In the genomic region with DNA sequence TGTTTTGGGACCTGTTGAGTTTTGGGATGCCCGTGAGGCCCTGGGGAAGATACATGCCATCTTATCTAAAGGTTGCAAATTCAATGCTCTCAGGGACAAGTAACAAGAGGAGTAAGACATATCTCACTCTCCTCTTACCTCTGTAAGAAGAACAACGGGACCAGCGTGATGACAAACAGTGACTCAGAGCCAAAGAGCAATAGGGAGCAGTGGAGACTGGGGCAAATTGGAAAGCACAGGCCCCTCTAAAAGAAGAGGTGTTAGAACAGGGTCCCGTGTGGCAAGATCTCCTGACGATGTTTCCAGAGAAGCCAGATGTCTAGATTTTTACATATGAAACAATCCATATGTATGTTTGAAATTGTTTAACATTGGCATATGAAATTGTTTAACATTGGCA, we compare ENCODE assay signal across 11 cellular contexts. TPM values are rescaled to one million over a fixed set of nuclear protein-coding genes. Genes with fewer than 3 reads are reported as not detected.
"Had no signal": no experiment of that assay in that cellular context is flagged by ENCODE, and none has a peak within 500 bp of the region (broad histone marks: within the 10 kb centered on the region; RNA-seq: fewer than 3 reads in every experiment).

No MANE protein-coding gene starts in this region.

- H3K9me3 Mint-ChIP-seq: IgD-negative memory B cell had no signal

- H3K27ac ChIP-seq: GM23248, HL-60 had no signal

- H3K36me3 ChIP-seq: HAP-1 had no signal

- H3K4me3 ChIP-seq: GM23248, HAP-1 had no signal

- H3K27ac Mint-ChIP-seq: HFFc6 had no signal

- H3K4me3 Mint-ChIP-seq: HFFc6, IgD-negative memory B cell had no signal

- H3K9me3 ChIP-seq: HAP-1 had no signal

- H3K9ac ChIP-seq: GM23248 had no signal

- H3K27me3 Mint-ChIP-seq: IgD-negative memory B cell had no signal

- H2AFZ ChIP-seq: GM23248 had no signal

- H3K4me1 ChIP-seq: HAP-1 had no signal

- DNase-seq: GM23248, GOT3, H7, HFFc6, KG1 had no signal

- ATAC-seq: HCT116 had no signal

RNA-seq across cellular contexts. Expression of gene SLC13A3, which starts 26.3 kb away (rescaled TPM):
- total RNA-seq: H4, HT1080 had no signal
